In the genomic region with DNA sequence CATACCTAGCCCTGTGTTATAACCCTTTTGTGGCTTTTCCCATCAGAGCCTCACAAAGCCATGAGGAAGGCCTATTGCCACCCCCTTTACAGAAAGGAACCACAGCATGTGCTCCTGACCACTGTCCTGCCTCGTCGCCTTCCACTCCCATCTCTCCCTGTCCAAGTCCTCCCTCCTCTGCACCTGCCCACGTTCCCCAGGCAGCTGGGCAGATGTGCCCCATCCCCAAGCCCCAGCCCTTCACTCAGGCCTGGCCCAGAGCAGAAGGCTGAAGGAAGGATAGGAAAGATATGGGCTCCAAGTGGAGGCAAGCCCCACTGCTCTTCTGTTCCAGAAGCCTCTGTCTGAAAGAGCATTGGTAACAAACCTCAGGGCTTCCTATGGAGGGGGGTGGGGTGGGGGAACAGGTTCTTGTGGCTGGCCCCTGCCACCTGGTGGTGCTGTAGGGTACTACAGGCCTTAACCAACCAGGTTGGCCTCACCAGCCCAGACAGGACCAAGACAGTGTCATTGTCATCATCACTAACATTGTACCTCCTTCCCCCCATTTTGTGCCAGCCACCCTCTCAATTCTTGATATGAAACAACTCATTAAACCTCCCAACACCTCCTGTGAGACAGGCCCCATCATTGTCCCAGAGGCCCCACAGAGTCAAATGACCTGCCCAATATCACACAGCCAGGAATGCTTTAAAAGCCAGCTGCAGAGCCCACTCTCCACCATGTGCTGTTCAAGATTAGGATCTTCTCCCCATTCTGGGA, we compare ENCODE assay signal across 8 cellular contexts. TPM values are rescaled to one million over a fixed set of nuclear protein-coding genes. Genes with fewer than 3 reads are reported as not detected.
DNase-seq lines count a peak whose midpoint lies in the region; ATAC-seq, FAIRE-seq and TF ChIP-seq lines count a peak whose summit lies in the region.

No MANE protein-coding gene starts in this region.

- no peaks in the 10 kb centered on the region for H3K9me3 ChIP-seq in neural progenitor cell (ENCODE audit: low read depth)

- no peaks in the 10 kb centered on the region for H3K79me2 ChIP-seq in neural progenitor cell (ENCODE audit: low read depth)

- H3K27me3 ChIP-seq in neural progenitor cell = no peaks in the 10 kb centered on the region

- TF ChIP-seq CTCF in fibroblast of mammary gland (conservative IDR thresholded peaks at IDR 0.05; ENCODE audit: control insufficient read depth, insufficient read depth, low read depth, low read length) (peak; percentile 92), neural progenitor cell (IDR thresholded peaks at IDR 0.05) (peak; percentile 88)

- H3K4me1 ChIP-seq in neural progenitor cell = peaks cover 3% of the 10 kb centered on the region

- peaks cover 7% of the 10 kb centered on the region for H3K36me3 Mint-ChIP-seq in neural progenitor cell

- H3K9me3 Mint-ChIP-seq in neural progenitor cell = no peaks in the 10 kb centered on the region
- no peaks in the 10 kb centered on the region for H3K9me3 Mint-ChIP-seq in stimulated activated naive CD8-positive, alpha-beta T cell treated with anti-CD3 and anti-CD28 coated beads, Interleukin-15, amount 100 ng/mL, for 72 hours

- no peak overlapping the region for H3K27ac ChIP-seq in neural progenitor cell

- H2AFZ ChIP-seq in neural progenitor cell (replicated peaks) = no peak overlapping the region

- peaks cover 5% of the 10 kb centered on the region for H3F3A ChIP-seq in neural progenitor cell (ENCODE audit: low read depth)

- H3K4me1 Mint-ChIP-seq in neural progenitor cell = peaks cover 7% of the 10 kb centered on the region
- peaks cover 19% of the 10 kb centered on the region for H3K4me1 Mint-ChIP-seq in stimulated activated naive CD8-positive, alpha-beta T cell treated with anti-CD3 and anti-CD28 coated beads, Interleukin-15, amount 100 ng/mL, for 72 hours

- H3K36me3 ChIP-seq in neural progenitor cell = no peaks in the 10 kb centered on the region

- DNase-seq in GM04504 (ENCODE audit: low read depth) = peak; percentile 40
- peak; percentile 7 for DNase-seq in RCC 7860 (ENCODE audit: low spot score)
- DNase-seq in activated T-helper 1 cell treated with anti-CD3 and anti-CD28 coated beads, Interleukin-2, amount 50 U/mL, for 16 hours (ENCODE audit: low read depth in 1 of 2, low spot score in 1 of 2) = peak; percentile 76 to 80
- peak; percentile 70 for DNase-seq in fibroblast of mammary gland (ENCODE audit: low read depth)
- peak; percentile 86 for DNase-seq in neural progenitor cell (ENCODE audit: low spot score)
- peak; percentile 72 to 76 for DNase-seq in stimulated activated naive CD8-positive, alpha-beta T cell treated with anti-CD3 and anti-CD28 coated beads, Interleukin-15, amount 100 ng/mL, for 72 hours

- peak overlapping the region; percentile 41 for H3K4me3 Mint-ChIP-seq in neural progenitor cell
- no peak overlapping the region for H3K4me3 Mint-ChIP-seq in stimulated activated naive CD8-positive, alpha-beta T cell treated with anti-CD3 and anti-CD28 coated beads, Interleukin-15, amount 100 ng/mL, for 72 hours

- H3K27me3 Mint-ChIP-seq in neural progenitor cell (ENCODE audit: insufficient read depth, low read depth) = peaks cover 2% of the 10 kb centered on the region
- no peaks in the 10 kb centered on the region for H3K27me3 Mint-ChIP-seq in stimulated activated naive CD8-positive, alpha-beta T cell treated with anti-CD3 and anti-CD28 coated beads, Interleukin-15, amount 100 ng/mL, for 72 hours

- H3K4me3 ChIP-seq in fibroblast of mammary gland (ENCODE audit: control insufficient read depth, low read depth, low read length) (no peak overlapping the region), neural progenitor cell (no peak overlapping the region)

- no peak overlapping the region for H3K9ac ChIP-seq in neural progenitor cell

- no peak overlapping the region for H3K4me2 ChIP-seq in neural progenitor cell

- ATAC-seq in HG03521 (IDR thresholded peaks at IDR 0.05; ENCODE audit: unreplicated experiment) = peak; percentile 51
- peak; percentile 92 for ATAC-seq in stimulated activated naive CD8-positive, alpha-beta T cell treated with anti-CD3 and anti-CD28 coated beads, Interleukin-15, amount 100 ng/mL, for 72 hours
- no peak for ATAC-seq in GM19395 (IDR thresholded peaks at IDR 0.05; ENCODE audit: unreplicated experiment)

- no peak for FAIRE-seq in RCC 7860 (lab: Jason Lieb, UNC)

- peaks cover 8% of the 10 kb centered on the region for H4K20me1 ChIP-seq in neural progenitor cell (ENCODE audit: low read depth)

- peak overlapping the region; percentile 65 for H3K27ac Mint-ChIP-seq in neural progenitor cell
- H3K27ac Mint-ChIP-seq in stimulated activated naive CD8-positive, alpha-beta T cell treated with anti-CD3 and anti-CD28 coated beads, Interleukin-15, amount 100 ng/mL, for 72 hours = peak overlapping the region in 1 of 2 donors; percentile 42

RNA-seq across cellular contexts. Expression of gene POC1A, which starts 10.0 kb away (rescaled TPM):
- total RNA-seq in neural progenitor cell (ENCODE audit: low replicate concordance) = 10.3 and 18.7 TPM in 2 replicates

RNA-seq across cellular contexts. Expression of gene ALAS1, which starts 53.7 kb away (rescaled TPM):
- 35.0 and 54.9 TPM in 2 replicates for total RNA-seq in neural progenitor cell (ENCODE audit: low replicate concordance)

Comparison
In these comparisons a context has a peak if more than half of its experiments do, and no peak if none do; other contexts are left out.
1. DNase-seq: peak in every context shown above with its lines; median percentile 86 in neural progenitor cell; 78 in activated T-helper 1 cell treated with anti-CD3 and anti-CD28 coated beads, Interleukin-2, amount 50 U/mL, for 16 hours; 74 in stimulated activated naive CD8-positive, alpha-beta T cell treated with anti-CD3 and anti-CD28 coated beads, Interleukin-15, amount 100 ng/mL, for 72 hours; 70 in fibroblast of mammary gland; 40 in GM04504; 7 in RCC 7860.